In the genomic region with DNA sequence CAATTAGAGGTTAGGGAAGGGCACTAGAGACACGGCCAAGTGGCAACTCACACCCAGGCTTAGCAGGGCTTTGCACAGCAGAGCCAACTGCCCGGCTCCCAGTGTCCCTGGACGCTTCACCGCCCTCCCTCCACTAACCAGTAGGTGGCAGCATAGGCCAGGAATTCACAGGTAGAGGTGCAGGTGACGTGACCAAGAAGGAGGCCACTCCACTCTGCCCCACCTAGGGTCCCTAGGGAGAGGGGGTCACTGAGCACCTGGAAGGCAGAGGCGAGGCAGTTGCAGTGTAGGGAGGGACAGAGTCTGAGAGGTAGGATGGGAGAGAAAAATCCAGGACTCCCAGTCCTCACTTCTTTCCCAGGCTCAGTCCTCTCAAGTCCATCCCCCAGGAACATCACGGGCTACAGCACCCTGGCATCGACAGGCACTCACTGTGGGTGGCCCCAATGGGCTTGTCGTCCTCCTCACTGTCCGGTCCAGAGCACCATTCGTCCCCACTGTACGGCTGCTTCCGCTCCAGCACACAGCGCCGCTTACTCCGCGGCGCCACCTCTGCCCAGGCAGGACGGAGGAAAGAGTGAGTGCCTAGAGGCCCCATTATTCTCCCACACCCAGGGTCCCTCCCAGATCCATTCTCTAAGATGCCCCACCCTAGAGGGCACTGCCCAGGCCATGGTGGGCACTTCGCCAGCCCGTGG, we compare ENCODE assay signal across 8 cellular contexts. TPM values are rescaled to one million over a fixed set of nuclear protein-coding genes. Genes with fewer than 3 reads are reported as not detected.
A peak's percentile ranks its signal among the peaks of the same experiment; 100 is the strongest.
DNase-seq lines count a peak whose midpoint lies in the region; ATAC-seq and TF ChIP-seq lines count a peak whose summit lies in the region.

No MANE protein-coding gene starts in this region.

- POLR2A ChIA-PET in RWPE1 (lab: Yijun Ruan, JAX; ENCODE audit: low non-redundant PET) = no interaction called here

- H3K79me2 ChIP-seq in ACC112 (ENCODE audit: control insufficient read depth, insufficient read depth, low read length, unreplicated experiment) = peaks cover 57% of the 10 kb centered on the region
- H3K79me2 ChIP-seq in osteoblast (ENCODE audit: insufficient read depth, low read length) = peaks cover 66% of the 10 kb centered on the region

- H3K27me3 ChIP-seq in ACC112 (ENCODE audit: insufficient read depth, low read length) (no peaks in the 10 kb centered on the region), gastroesophageal sphincter (no peaks in the 10 kb centered on the region), osteoblast (ENCODE audit: insufficient read depth, low read length) (no peaks in the 10 kb centered on the region), thyroid gland (no peaks in the 10 kb centered on the region)

- H3K9me3 ChIP-seq in gastroesophageal sphincter (no peaks in the 10 kb centered on the region), osteoblast (ENCODE audit: low read depth, low read length) (no peaks in the 10 kb centered on the region), thyroid gland (no peaks in the 10 kb centered on the region)

- H3K36me3 ChIP-seq in ACC112 (ENCODE audit: insufficient read depth, low read length) (0 out of 2 replicates have a peak, but pooled peaks cover 9% of the 10 kb centered on the region), gastroesophageal sphincter (peaks cover 0 to 63% of the 10 kb centered on the region in 2 donors), osteoblast (ENCODE audit: insufficient read depth, low read length) (peaks cover 45% of the 10 kb centered on the region), thyroid gland (peaks cover 18 to 32% of the 10 kb centered on the region in 2 donors)

- H2AFZ ChIP-seq in ACC112 (ENCODE audit: low read length, unreplicated experiment) (no peak overlapping the region), osteoblast (ENCODE audit: low read length) (no peak overlapping the region)

- WGBS in gastroesophageal sphincter (ENCODE audit: low coverage in 1 of 2), 2 donors = 20% methylated on average over 9 of the region's 21 CpGs; no CpG with 5 or more reads in 1 of the 2 donors
- WGBS in thyroid gland, 2 donors = 46% methylated on average over 21 of the region's 21 CpGs

- TF ChIP-seq EP300 in Ishikawa (IDR thresholded peaks at IDR 0.05; ENCODE audit: borderline replicate concordance) (no peak), gastroesophageal sphincter (IDR thresholded peaks at IDR 0.05) (no peak)

- CTCF ChIA-PET in RWPE1 (lab: Yijun Ruan, JAX) = interaction anchor here (0.6 to 2.2 kb wide), 7 partner anchors 23 to 1527 kb away, joined by 3 to 14 read pairs (median 4); a partner anchor contains a TSS

- H3K4me3 ChIP-seq in ACC112 (ENCODE audit: low read depth, low read length) = no peak overlapping the region
- peak overlapping the region in 1 of 2 donors; percentile 1 for H3K4me3 ChIP-seq in gastroesophageal sphincter
- no peak overlapping the region for H3K4me3 ChIP-seq in osteoblast (ENCODE audit: insufficient read depth, low read length)
- no peak overlapping the region for H3K4me3 ChIP-seq in thyroid gland (replicated peaks in 1 of 3)

- H3K27ac ChIP-seq in ACC112 (ENCODE audit: low read depth, low read length) (peak overlapping the region; percentile 25; the same call in 1 of the 2 replicates), RWPE1 (peak overlapping the region; percentile 100), gastroesophageal sphincter (peak overlapping the region; percentile 2 to 98 (median 95)), osteoblast (ENCODE audit: low read depth, low read length) (no peak overlapping the region), thyroid gland (peak overlapping the region; percentile 6 to 68 (median 32))

- ATAC-seq in GM18511 (IDR thresholded peaks at IDR 0.05; ENCODE audit: unreplicated experiment) (peak; percentile 66), gastroesophageal sphincter (peak; percentile 47)

- no peak for DNase-seq in RWPE1 (ENCODE audit: low spot score)
- peak; percentile 76 for DNase-seq in activated effector memory CD4-positive, alpha-beta T cell treated with Interleukin-2 at 50 U/mL for 16 hours
- DNase-seq in osteoblast (ENCODE audit: insufficient read length, low spot score, missing footprints) = peak; percentile 97
- peak; percentile 87 to 90 for DNase-seq in thyroid gland

- no peak for TF ChIP-seq POLR2A in gastroesophageal sphincter (IDR thresholded peaks at IDR 0.05)
- no peak for TF ChIP-seq POLR2A in thyroid gland (IDR thresholded peaks at IDR 0.05)

- H3K4me2 ChIP-seq in osteoblast (ENCODE audit: insufficient read depth, low read length) = no peak overlapping the region

- peaks cover 46% of the 10 kb centered on the region for H3K4me1 ChIP-seq in ACC112 (ENCODE audit: control insufficient read depth, insufficient read depth, low read length, unreplicated experiment)
- H3K4me1 ChIP-seq in gastroesophageal sphincter = peaks cover 8 to 83% (median 40%) of the 10 kb centered on the region in 3 donors
- H3K4me1 ChIP-seq in osteoblast (ENCODE audit: insufficient read depth, low read length) = peaks cover 35% of the 10 kb centered on the region
- peaks cover 37 to 53% of the 10 kb centered on the region in 2 donors for H3K4me1 ChIP-seq in thyroid gland

- intact Hi-C loops in thyroid gland (cut with DNase I) = loop anchor here (2.0 to 10.0 kb wide), 2 partner anchors 48 to 112 kb away; a partner anchor contains a TSS

- peaks cover 46% of the 10 kb centered on the region for H4K20me1 ChIP-seq in osteoblast (ENCODE audit: insufficient read depth, low read length)

- TF ChIP-seq RAD21 in Ishikawa (IDR thresholded peaks at IDR 0.05; ENCODE audit: low read depth) = peak; percentile 98

- TF ChIP-seq CTCF in RWPE1 (conservative IDR thresholded peaks at IDR 0.05; ENCODE audit: low read depth) (peak; percentile 83), gastroesophageal sphincter (IDR thresholded peaks at IDR 0.05) (peak in 3 of 4 experiments; percentile 94 to 98 (median 96)), osteoblast (IDR thresholded peaks at IDR 0.05; ENCODE audit: extremely low read depth, low read depth, low read length) (peak; percentile 88), thyroid gland (IDR thresholded peaks at IDR 0.05) (peak; percentile 76 to 99 (median 94))

TF ChIP-seq in Ishikawa, 13 proteins besides CTCF, POLR2A, EP300 and RAD21:
- TF ChIP-seq, protein P1, sequence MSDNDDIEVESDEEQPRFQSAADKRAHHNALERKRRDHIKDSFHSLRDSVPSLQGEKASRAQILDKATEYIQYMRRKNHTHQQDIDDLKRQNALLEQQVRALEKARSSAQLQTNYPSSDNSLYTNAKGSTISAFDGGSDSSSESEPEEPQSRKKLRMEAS (IDR thresholded peaks at IDR 0.05) = peak; percentile 34; the same call in 1 of the 2 replicates
- no peak for TF ChIP-seq CREB1 (IDR thresholded peaks at IDR 0.05; ENCODE audit: low read depth)
TF ChIP-seq in Ishikawa: peak in this region for 1.

RNA-seq across cellular contexts. Expression of a gene that starts 18.5 kb away (rescaled TPM):
- total RNA-seq in gastroesophageal sphincter (10 to 100 TPM; 24.6 to 66.2 (median 30.8) TPM), osteoblast (27.9 and 28.3 TPM in 2 replicates), thyroid gland (10 to 100 TPM; 13.2 to 26.2 (median 19.4) TPM)

RNA-seq across cellular contexts. Expression of a gene that starts 23.5 kb away (rescaled TPM):
- total RNA-seq in gastroesophageal sphincter (under 1 TPM in 1 of 4 donors, not detected in 3; 0.08 TPM), osteoblast (not detected in 2 replicates), thyroid gland (not detected)

RNA-seq across cellular contexts. Expression of a gene that starts 48.9 kb away (rescaled TPM):
- total RNA-seq in gastroesophageal sphincter (not detected), osteoblast (not detected in 2 replicates), thyroid gland (not detected)
